Comparison of ENCODE assay signal across 2 cellular contexts in the genomic region with DNA sequence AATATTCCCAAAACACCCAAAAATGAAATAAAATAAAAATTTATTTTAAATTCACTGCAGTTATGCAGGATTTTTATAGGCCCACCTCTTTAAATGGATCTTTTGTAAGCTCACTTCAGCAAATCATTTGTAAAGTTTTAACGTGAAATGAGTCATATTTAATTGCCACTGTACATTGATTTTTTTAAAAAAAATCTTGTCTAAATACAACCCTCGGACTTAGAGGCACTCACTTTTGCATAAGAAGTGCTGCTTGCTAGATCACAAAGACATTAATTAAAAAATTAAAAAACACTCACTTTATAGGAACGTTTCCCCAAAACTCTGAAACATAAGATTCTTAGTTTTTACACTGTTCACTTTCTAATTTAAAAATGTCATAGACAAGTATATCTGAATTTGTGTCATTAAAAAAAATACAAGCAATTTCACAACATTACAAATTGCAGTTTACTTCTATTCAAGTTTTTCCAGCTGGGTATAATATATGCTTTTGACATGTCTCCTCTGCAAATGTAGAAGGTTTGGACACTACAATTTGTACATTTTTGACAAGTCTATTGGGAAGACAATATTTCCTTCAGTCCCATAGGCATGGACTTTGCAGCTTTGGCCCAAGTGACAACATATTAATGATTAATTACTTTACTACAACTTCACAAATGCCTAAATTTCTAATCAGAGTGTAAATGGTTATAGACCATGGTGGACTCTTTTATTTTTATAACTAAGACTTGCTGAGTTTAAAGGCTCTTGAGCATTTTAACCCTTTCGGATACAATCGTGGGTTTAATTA.
TF ChIP-seq lines count a peak whose summit lies in the region.

No MANE protein-coding gene starts in this region.

TF ChIP-seq in liver, 16 proteins besides CTCF, POLR2A, EP300 and RAD21 (continued from another document):
- TF ChIP-seq, protein P1, sequence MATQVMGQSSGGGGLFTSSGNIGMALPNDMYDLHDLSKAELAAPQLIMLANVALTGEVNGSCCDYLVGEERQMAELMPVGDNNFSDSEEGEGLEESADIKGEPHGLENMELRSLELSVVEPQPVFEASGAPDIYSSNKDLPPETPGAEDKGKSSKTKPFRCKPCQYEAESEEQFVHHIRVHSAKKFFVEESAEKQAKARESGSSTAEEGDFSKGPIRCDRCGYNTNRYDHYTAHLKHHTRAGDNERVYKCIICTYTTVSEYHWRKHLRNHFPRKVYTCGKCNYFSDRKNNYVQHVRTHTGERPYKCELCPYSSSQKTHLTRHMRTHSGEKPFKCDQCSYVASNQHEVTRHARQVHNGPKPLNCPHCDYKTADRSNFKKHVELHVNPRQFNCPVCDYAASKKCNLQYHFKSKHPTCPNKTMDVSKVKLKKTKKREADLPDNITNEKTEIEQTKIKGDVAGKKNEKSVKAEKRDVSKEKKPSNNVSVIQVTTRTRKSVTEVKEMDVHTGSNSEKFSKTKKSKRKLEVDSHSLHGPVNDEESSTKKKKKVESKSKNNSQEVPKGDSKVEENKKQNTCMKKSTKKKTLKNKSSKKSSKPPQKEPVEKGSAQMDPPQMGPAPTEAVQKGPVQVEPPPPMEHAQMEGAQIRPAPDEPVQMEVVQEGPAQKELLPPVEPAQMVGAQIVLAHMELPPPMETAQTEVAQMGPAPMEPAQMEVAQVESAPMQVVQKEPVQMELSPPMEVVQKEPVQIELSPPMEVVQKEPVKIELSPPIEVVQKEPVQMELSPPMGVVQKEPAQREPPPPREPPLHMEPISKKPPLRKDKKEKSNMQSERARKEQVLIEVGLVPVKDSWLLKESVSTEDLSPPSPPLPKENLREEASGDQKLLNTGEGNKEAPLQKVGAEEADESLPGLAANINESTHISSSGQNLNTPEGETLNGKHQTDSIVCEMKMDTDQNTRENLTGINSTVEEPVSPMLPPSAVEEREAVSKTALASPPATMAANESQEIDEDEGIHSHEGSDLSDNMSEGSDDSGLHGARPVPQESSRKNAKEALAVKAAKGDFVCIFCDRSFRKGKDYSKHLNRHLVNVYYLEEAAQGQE (IDR thresholded peaks at IDR 0.05): peak; percentile 22
- TF ChIP-seq YY1 (IDR thresholded peaks at IDR 0.05) (peak; percentile 33), SP1 (IDR thresholded peaks at IDR 0.05) (peak; percentile 80), FOXA2 (IDR thresholded peaks at IDR 0.05) (no peak), TAF1 (conservative IDR thresholded peaks at IDR 0.05) (peak; percentile 14), NR2F2 (IDR thresholded peaks at IDR 0.05) (no peak)
- TF ChIP-seq, protein P2, sequence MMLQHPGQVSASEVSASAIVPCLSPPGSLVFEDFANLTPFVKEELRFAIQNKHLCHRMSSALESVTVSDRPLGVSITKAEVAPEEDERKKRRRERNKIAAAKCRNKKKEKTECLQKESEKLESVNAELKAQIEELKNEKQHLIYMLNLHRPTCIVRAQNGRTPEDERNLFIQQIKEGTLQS (IDR thresholded peaks at IDR 0.05): no peak

TF ChIP-seq in HepG2, 621 proteins besides CTCF, POLR2A, EP300 and RAD21 (continued from another document):
- TF ChIP-seq, protein P3, sequence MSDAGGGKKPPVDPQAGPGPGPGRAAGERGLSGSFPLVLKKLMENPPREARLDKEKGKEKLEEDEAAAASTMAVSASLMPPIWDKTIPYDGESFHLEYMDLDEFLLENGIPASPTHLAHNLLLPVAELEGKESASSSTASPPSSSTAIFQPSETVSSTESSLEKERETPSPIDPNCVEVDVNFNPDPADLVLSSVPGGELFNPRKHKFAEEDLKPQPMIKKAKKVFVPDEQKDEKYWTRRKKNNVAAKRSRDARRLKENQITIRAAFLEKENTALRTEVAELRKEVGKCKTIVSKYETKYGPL (CRISPR knock-in tag; IDR thresholded peaks at IDR 0.05): no peak
- TF ChIP-seq SP5 (CRISPR knock-in tag; IDR thresholded peaks at IDR 0.05; ENCODE audit: borderline replicate concordance, low read depth) (no peak), ZNF124 (CRISPR knock-in tag; IDR thresholded peaks at IDR 0.05) (no peak), TARDBP (CRISPR knock-in tag; IDR thresholded peaks at IDR 0.05) (no peak), ZNF768 (CRISPR knock-in tag; IDR thresholded peaks at IDR 0.05) (no peak), BCL6 (CRISPR knock-in tag; IDR thresholded peaks at IDR 0.05) (no peak)
- TF ChIP-seq, protein P4, sequence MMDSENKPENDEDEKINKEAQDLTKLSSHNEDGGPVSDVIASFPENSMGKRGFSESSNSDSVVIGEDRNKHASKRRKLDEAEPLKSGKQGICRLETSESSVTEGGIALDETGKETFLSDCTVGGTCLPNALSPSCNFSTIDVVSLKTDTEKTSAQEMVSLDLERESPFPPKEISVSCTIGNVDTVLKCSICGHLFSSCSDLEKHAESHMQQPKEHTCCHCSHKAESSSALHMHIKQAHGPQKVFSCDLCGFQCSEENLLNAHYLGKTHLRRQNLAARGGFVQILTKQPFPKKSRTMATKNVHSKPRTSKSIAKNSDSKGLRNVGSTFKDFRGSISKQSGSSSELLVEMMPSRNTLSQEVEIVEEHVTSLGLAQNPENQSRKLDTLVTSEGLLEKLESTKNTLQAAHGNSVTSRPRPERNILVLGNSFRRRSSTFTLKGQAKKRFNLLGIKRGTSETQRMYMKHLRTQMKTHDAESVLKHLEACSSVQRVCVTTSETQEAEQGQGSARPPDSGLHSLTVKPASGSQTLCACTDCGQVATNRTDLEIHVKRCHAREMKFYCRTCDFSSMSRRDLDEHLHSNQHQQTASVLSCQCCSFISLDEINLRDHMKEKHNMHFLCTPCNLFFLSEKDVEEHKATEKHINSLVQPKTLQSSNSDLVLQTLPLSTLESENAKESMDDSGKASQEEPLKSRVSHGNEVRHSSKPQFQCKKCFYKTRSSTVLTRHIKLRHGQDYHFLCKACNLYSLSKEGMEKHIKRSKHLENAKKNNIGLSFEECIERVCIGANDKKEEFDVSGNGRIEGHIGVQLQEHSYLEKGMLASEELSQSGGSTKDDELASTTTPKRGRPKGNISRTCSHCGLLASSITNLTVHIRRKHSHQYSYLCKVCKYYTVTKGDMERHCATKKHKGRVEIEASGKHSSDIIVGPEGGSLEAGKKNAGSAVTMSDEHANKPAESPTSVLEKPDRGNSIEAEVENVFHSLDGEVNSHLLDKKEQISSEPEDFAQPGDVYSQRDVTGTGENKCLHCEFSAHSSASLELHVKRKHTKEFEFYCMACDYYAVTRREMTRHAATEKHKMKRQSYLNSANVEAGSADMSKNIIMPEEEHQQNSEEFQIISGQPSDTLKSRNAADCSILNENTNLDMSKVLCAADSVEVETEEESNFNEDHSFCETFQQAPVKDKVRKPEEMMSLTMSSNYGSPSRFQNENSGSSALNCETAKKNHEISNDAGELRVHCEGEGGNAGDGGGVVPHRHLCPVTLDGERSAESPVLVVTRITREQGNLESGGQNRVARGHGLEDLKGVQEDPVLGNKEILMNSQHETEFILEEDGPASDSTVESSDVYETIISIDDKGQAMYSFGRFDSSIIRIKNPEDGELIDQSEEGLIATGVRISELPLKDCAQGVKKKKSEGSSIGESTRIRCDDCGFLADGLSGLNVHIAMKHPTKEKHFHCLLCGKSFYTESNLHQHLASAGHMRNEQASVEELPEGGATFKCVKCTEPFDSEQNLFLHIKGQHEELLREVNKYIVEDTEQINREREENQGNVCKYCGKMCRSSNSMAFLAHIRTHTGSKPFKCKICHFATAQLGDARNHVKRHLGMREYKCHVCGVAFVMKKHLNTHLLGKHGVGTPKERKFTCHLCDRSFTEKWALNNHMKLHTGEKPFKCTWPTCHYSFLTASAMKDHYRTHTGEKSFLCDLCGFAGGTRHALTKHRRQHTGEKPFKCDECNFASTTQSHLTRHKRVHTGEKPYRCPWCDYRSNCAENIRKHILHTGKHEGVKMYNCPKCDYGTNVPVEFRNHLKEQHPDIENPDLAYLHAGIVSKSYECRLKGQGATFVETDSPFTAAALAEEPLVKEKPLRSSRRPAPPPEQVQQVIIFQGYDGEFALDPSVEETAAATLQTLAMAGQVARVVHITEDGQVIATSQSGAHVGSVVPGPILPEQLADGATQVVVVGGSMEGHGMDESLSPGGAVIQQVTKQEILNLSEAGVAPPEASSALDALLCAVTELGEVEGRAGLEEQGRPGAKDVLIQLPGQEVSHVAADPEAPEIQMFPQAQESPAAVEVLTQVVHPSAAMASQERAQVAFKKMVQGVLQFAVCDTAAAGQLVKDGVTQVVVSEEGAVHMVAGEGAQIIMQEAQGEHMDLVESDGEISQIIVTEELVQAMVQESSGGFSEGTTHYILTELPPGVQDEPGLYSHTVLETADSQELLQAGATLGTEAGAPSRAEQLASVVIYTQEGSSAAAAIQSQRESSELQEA (CRISPR knock-in tag; IDR thresholded peaks at IDR 0.05; ENCODE audit: not compliant biosample characterization): no peak
- TF ChIP-seq, protein P5, sequence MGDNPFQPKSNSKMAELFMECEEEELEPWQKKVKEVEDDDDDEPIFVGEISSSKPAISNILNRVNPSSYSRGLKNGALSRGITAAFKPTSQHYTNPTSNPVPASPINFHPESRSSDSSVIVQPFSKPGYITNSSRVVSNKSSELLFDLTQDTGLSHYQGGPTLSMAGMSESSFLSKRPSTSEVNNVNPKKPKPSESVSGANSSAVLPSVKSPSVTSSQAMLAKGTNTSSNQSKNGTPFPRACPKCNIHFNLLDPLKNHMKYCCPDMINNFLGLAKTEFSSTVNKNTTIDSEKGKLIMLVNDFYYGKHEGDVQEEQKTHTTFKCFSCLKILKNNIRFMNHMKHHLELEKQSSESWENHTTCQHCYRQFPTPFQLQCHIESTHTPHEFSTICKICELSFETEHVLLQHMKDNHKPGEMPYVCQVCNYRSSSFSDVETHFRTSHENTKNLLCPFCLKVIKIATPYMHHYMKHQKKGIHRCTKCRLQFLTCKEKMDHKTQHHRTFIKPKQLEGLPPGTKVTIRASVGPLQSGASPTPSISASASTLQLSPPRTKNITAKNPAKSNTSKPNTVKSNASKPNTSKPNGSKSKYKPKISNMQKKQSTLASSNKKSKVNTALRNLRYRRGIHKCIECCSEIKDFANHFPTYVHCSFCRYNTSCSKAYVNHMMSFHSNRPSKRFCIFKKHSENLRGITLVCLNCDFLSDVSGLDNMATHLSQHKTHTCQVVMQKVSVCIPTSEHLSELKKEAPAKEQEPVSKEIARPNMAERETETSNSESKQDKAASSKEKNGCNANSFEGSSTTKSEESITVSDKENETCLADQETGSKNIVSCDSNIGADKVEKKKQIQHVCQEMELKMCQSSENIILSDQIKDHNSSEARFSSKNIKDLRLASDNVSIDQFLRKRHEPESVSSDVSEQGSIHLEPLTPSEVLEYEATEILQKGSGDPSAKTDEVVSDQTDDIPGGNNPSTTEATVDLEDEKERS (CRISPR knock-in tag; IDR thresholded peaks at IDR 0.05): no peak
TF ChIP-seq in HepG2: peak in this region for 0.
